Comparison of ENCODE assay signal across 9 cellular contexts in the genomic region with DNA sequence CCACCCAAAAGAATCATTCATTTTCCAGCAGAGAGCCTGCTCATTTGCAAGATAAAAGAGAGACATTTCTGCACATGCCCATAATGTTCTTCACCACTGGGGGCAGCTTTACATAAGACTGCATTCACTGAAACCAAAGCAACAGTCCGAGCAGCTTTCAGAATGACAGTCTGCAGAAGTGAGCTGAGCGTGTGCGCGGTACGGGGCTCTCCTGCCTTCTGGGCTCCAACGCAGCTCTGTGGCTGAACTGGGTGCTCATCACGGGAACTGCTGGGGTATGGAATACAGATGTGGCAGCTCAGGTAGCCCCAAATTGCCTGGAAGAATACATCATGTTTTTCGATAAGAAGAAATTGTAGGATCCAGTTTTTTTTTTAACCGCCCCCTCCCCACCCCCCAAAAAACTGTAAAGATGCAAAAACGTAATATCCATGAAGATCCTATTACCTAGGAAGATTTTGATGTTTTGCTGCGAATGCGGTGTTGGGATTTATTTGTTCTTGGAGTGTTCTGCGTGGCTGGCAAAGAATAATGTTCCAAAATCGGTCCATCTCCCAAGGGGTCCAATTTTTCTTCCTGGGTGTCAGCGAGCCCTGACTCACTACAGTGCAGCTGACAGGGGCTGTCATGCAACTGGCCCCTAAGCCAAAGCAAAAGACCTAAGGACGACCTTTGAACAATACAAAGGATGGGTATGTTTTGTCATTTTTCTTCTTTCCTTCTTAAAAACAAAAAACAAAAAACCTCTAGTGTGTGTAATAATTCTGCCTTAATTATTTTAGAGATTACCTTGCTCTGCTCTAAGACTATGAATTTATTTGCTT. TPM values are rescaled to one million over a fixed set of nuclear protein-coding genes. Genes with fewer than 3 reads are reported as not detected.
DNase-seq lines count a peak whose midpoint lies in the region; ATAC-seq, FAIRE-seq and TF ChIP-seq lines count a peak whose summit lies in the region.
"Had no signal": no experiment of that assay in that cellular context is flagged by ENCODE, and none has a peak within 500 bp of the region (broad histone marks: within the 10 kb centered on the region; RNA-seq: fewer than 3 reads in every experiment).

TSS of gene LRRTM3 (plus strand) at position 141 of the 824 bp plus-strand sequence.

- H3K27ac Mint-ChIP-seq in activated naive CD8-positive, alpha-beta T cell treated with anti-CD3 and anti-CD28 coated beads, Interleukin-2, amount 50 U/mL, for 24 hours: no peak within 1 kb of the TSS
- H3K27ac Mint-ChIP-seq: dendritic cell treated with granulocyte-macrophage colony-stimulating factor and Interleukin-4, amounts not matched to agents 40 ng/mL and 50 ng/mL, for 4 days had no signal

- no peak within 1 kb of the TSS for H3K27ac ChIP-seq in heart right ventricle

- H3K4me3 Mint-ChIP-seq in activated naive CD8-positive, alpha-beta T cell treated with anti-CD3 and anti-CD28 coated beads, Interleukin-2, amount 50 U/mL, for 24 hours: no peak within 1 kb of the TSS
- H3K4me3 Mint-ChIP-seq: dendritic cell treated with granulocyte-macrophage colony-stimulating factor and Interleukin-4, amounts not matched to agents 40 ng/mL and 50 ng/mL, for 4 days had no signal

- 13 to 14% methylated on average over 16 of the region's 16 CpGs for WGBS in heart right ventricle, 2 donors

- H3K9me3 Mint-ChIP-seq in activated naive CD8-positive, alpha-beta T cell treated with anti-CD3 and anti-CD28 coated beads, Interleukin-2, amount 50 U/mL, for 24 hours: no peaks in the 10 kb centered on the region
- H3K9me3 Mint-ChIP-seq: dendritic cell treated with granulocyte-macrophage colony-stimulating factor and Interleukin-4, amounts not matched to agents 40 ng/mL and 50 ng/mL, for 4 days had no signal

- H3K27me3 Mint-ChIP-seq in activated naive CD8-positive, alpha-beta T cell treated with anti-CD3 and anti-CD28 coated beads, Interleukin-2, amount 50 U/mL, for 24 hours: peaks cover 43% of the 10 kb centered on the region

- H3K4me1 ChIP-seq in heart right ventricle: peaks cover 0 to 14% (median 0%) of the 10 kb centered on the region in 9 donors

- DNase-seq in D721Med (ENCODE audit: insufficient read length, low spot score): no peak
- peak; percentile 65 for DNase-seq in NCI-H226
- DNase-seq in activated naive CD8-positive, alpha-beta T cell treated with anti-CD3 and anti-CD28 coated beads, Interleukin-2, amount 50 U/mL, for 24 hours: peak; percentile 3
- DNase-seq in heart right ventricle: peak; percentile 17 to 38
- peak; percentile 60 for DNase-seq in posterior vena cava (ENCODE audit: low spot score)
- no peak for DNase-seq in central memory CD4-positive, alpha-beta T cell

- H3K4me1 Mint-ChIP-seq in activated naive CD8-positive, alpha-beta T cell treated with anti-CD3 and anti-CD28 coated beads, Interleukin-2, amount 50 U/mL, for 24 hours: no peaks in the 10 kb centered on the region

- intact Hi-C loops in heart right ventricle (cut with DNase I) (loop anchor here in 1 of 10 donors (10.0 kb wide), 1 partner anchor 599 kb away; no protein-coding TSS in a partner anchor), posterior vena cava (cut with DNase I) (no loop called here)

- H3K27me3 ChIP-seq in heart right ventricle: peaks cover 0 to 63% (median 30%) of the 10 kb centered on the region in 7 donors

- no peaks in the 10 kb centered on the region for H3K9me3 ChIP-seq in heart right ventricle

- FAIRE-seq in D721Med (lab: Jason Lieb, UNC): no peak

- no peaks in the 10 kb centered on the region for H3K36me3 Mint-ChIP-seq in activated naive CD8-positive, alpha-beta T cell treated with anti-CD3 and anti-CD28 coated beads, Interleukin-2, amount 50 U/mL, for 24 hours (ENCODE audit: low read depth)

- H3K4me3 ChIP-seq in heart right ventricle: peak within 1 kb of the TSS in 2 of 10 donors; percentile 18 to 21

- ATAC-seq in GM18907 (IDR thresholded peaks at IDR 0.05; ENCODE audit: unreplicated experiment) (peak; percentile 100), HG03066 (IDR thresholded peaks at IDR 0.05; ENCODE audit: low read depth, unreplicated experiment) (peak; percentile 100), heart right ventricle (peak; percentile 77 to 96 (median 90))
- ATAC-seq in activated naive CD8-positive, alpha-beta T cell treated with anti-CD3 and anti-CD28 coated beads, Interleukin-2, amount 50 U/mL, for 24 hours: peak; percentile 78

- TF ChIP-seq CTCF in D721Med (IDR thresholded peaks at IDR 0.05; ENCODE audit: insufficient read depth, missing control alignments) (peak; percentile 67), heart right ventricle (IDR thresholded peaks at IDR 0.05) (peak; percentile 25 to 68 (median 58))

- H3K36me3 ChIP-seq in heart right ventricle: no peaks in the 10 kb centered on the region

RNA-seq across cellular contexts. Expression of gene LRRTM3, which starts in this region (rescaled TPM):
- total RNA-seq in heart right ventricle (not detected), posterior vena cava (not detected)
- not detected for polyA plus RNA-seq in heart right ventricle

Comparison
In these comparisons a context has a peak if more than half of its experiments do, and no peak if none do; other contexts are left out.
1. Peak in DNase-seq and ATAC-seq in heart right ventricle; RNA of the gene not detected or under 1 TPM.
2. Peak in DNase-seq in posterior vena cava; RNA of the gene not detected or under 1 TPM.
3. DNase-seq: peak in NCI-H226 (single experiment) and activated naive CD8-positive, alpha-beta T cell treated with anti-CD3 and anti-CD28 coated beads, Interleukin-2, amount 50 U/mL, for 24 hours (single experiment); none in D721Med (single experiment) and central memory CD4-positive, alpha-beta T cell (single experiment).
4. Peak in every context shown above with its lines, with median percentiles within 50 percentile points of each other: ATAC-seq.